Comparison of ENCODE assay signal across 20 cellular contexts in genomic region chr7:101420436-101420835, GRCh38. TPM values are rescaled to one million over a fixed set of nuclear protein-coding genes. Genes with fewer than 3 reads are reported as not detected.
DNase-seq lines count a peak whose midpoint lies in the region; ATAC-seq and TF ChIP-seq lines count a peak whose summit lies in the region.
"Had no signal": no experiment of that assay in that cellular context is flagged by ENCODE, and none has a peak within 500 bp of the region (broad histone marks: within the 10 kb centered on the region; RNA-seq: fewer than 3 reads in every experiment).

No MANE protein-coding gene starts in this region.

- H3K9me2 ChIP-seq in PC-3 (replicated peaks; ENCODE audit: low read length), result no peaks in the 10 kb centered on the region

- no peaks in the 10 kb centered on the region for H3K4me1 ChIP-seq in breast epithelium
- H3K4me1 ChIP-seq in PC-3 (ENCODE audit: insufficient read depth, low read length), result no peaks in the 10 kb centered on the region
- H3K4me1 ChIP-seq in testis, result no peaks in the 10 kb centered on the region
- H3K4me1 ChIP-seq: gastrocnemius medialis, upper lobe of left lung had no signal

- H3K36me3 Mint-ChIP-seq in MCF 10A (ENCODE audit: insufficient read depth, unreplicated experiment), result peaks cover 6% of the 10 kb centered on the region
- H3K36me3 Mint-ChIP-seq: activated naive CD8-positive, alpha-beta T cell treated with anti-CD3 and anti-CD28 coated beads, Interleukin-2, amount 10 ng/mL, durations not matched to agents 7 days and 5 days had no signal

- H3K4me1 Mint-ChIP-seq in MCF 10A (ENCODE audit: insufficient read depth, unreplicated experiment), result no peaks in the 10 kb centered on the region

- no peaks in the 10 kb centered on the region for H3F3A ChIP-seq in PC-3 (ENCODE audit: low read length, unreplicated experiment)

- H3K27ac Mint-ChIP-seq in MCF 10A (ENCODE audit: low read depth, unreplicated experiment), result no peak overlapping the region
- H3K27ac Mint-ChIP-seq: activated naive CD8-positive, alpha-beta T cell treated with anti-CD3 and anti-CD28 coated beads, Interleukin-2, amount 10 ng/mL, durations not matched to agents 7 days and 5 days; activated T-helper 1 cell treated with anti-CD3 and anti-CD28 coated beads, Interleukin-12 subunit alpha, Interleukin-12 subunit beta, Interleukin-2, Interleukin-4 antibody, amounts not matched to agents 30 ng/mL and 10 ng/mL and 1 ng/mL, durations not matched to agents 14 hours and 24 hours and 36 hours; CD4-positive, alpha-beta T cell had no signal

- no peak overlapping the region for H3K4me2 ChIP-seq in PC-3 (ENCODE audit: low read length)

- TF ChIP-seq CTCF in MCF 10A (IDR thresholded peaks at IDR 0.05; ENCODE audit: unreplicated experiment) (no peak), breast epithelium (IDR thresholded peaks at IDR 0.05) (no peak), PC-3 (conservative IDR thresholded peaks at IDR 0.05; ENCODE audit: low read depth, low read length) (no peak), testis (IDR thresholded peaks at IDR 0.05) (no peak)

- H3K27me3 ChIP-seq in breast epithelium (no peaks in the 10 kb centered on the region), PC-3 (ENCODE audit: low read length) (0 out of 2 replicates have a peak, but pooled peaks cover 3% of the 10 kb centered on the region), testis (no peaks in the 10 kb centered on the region)
- H3K27me3 ChIP-seq: neutrophil, upper lobe of left lung had no signal

- POLR2A ChIA-PET in MCF 10A (lab: Yijun Ruan, JAX), result interaction anchor here (0.7 kb wide), 1 partner anchor 726 kb away, joined by 3 read pairs; no protein-coding TSS in a partner anchor
- POLR2A ChIA-PET in PC-3 (lab: Charles Lee; ENCODE audit: unreplicated experiment), result no interaction called here

- H3K27ac ChIP-seq in breast epithelium (no peak overlapping the region), PC-3 (ENCODE audit: low read length) (no peak overlapping the region), testis (no peak overlapping the region)
- H3K27ac ChIP-seq: epithelial cell of prostate, gastrocnemius medialis, neutrophil, upper lobe of left lung had no signal

- H3K79me2 ChIP-seq in PC-3 (ENCODE audit: low read length), result no peaks in the 10 kb centered on the region

- H2AFZ ChIP-seq in PC-3 (ENCODE audit: low read length), result no peak overlapping the region

- H3K4me3 Mint-ChIP-seq in MCF 10A (ENCODE audit: unreplicated experiment), result no peak overlapping the region
- H3K4me3 Mint-ChIP-seq: activated naive CD8-positive, alpha-beta T cell treated with anti-CD3 and anti-CD28 coated beads, Interleukin-2, amount 10 ng/mL, durations not matched to agents 7 days and 5 days; activated T-helper 1 cell treated with anti-CD3 and anti-CD28 coated beads, Interleukin-12 subunit alpha, Interleukin-12 subunit beta, Interleukin-2, Interleukin-4 antibody, amounts not matched to agents 30 ng/mL and 10 ng/mL and 1 ng/mL, durations not matched to agents 14 hours and 24 hours and 36 hours; CD4-positive, alpha-beta T cell had no signal

- no peak overlapping the region for H3K9ac ChIP-seq in PC-3 (ENCODE audit: low read length)

- intact Hi-C loops in MCF 10A (cut with micrococcal nuclease) (no loop called here), breast epithelium (cut with DNase I; ENCODE audit: low total_unique reads) (no loop called here), PC-3 (cut with micrococcal nuclease) (no loop called here), testis (cut with DNase I; ENCODE audit: low total_unique reads) (no loop called here)

- CTCF ChIA-PET in MCF 10A (lab: Yijun Ruan, JAX) (no interaction called here), PC-3 (lab: Charles Lee) (no interaction called here)

- WGBS in testis, 2 donors, result 42 to 70% methylated on average over 5 of the region's 5 CpGs

- no peaks in the 10 kb centered on the region for H4K20me1 ChIP-seq in PC-3 (ENCODE audit: low read length)

- H3K9me3 ChIP-seq in breast epithelium (no peaks in the 10 kb centered on the region), PC-3 (ENCODE audit: low read length) (no peaks in the 10 kb centered on the region), testis (no peaks in the 10 kb centered on the region)
- H3K9me3 ChIP-seq: gastrocnemius medialis, neutrophil, upper lobe of left lung had no signal

- no TSS peak for BruUV-seq in MCF 10A (replicated peaks; lab: Mats Ljungman, UMichigan)
- no TSS peak for BruUV-seq in PC-3 (replicated peaks; lab: Mats Ljungman, UMichigan)

- no peak overlapping the region for H3K4me3 ChIP-seq in breast epithelium
- H3K4me3 ChIP-seq in PC-3 (ENCODE audit: low read length), result no peak overlapping the region
- no peak overlapping the region for H3K4me3 ChIP-seq in testis
- H3K4me3 ChIP-seq: gastrocnemius medialis, upper lobe of left lung had no signal

- ATAC-seq in PC-3 (no peak; the same call in 1 of the 2 replicates), esophagus mucosa (peak; percentile 8), GM18870 (IDR thresholded peaks at IDR 0.05; ENCODE audit: unreplicated experiment) (no peak), HG03442 (IDR thresholded peaks at IDR 0.05; ENCODE audit: unreplicated experiment) (no peak)
- ATAC-seq: gastrocnemius medialis had no signal

- peaks cover 38% of the 10 kb centered on the region for H3K27me3 Mint-ChIP-seq in MCF 10A (ENCODE audit: insufficient read depth, unreplicated experiment)

- no peaks in the 10 kb centered on the region for H3K9me3 Mint-ChIP-seq in MCF 10A (ENCODE audit: unreplicated experiment)
- H3K9me3 Mint-ChIP-seq: activated naive CD8-positive, alpha-beta T cell treated with anti-CD3 and anti-CD28 coated beads, Interleukin-2, amount 10 ng/mL, durations not matched to agents 7 days and 5 days; activated T-helper 1 cell treated with anti-CD3 and anti-CD28 coated beads, Interleukin-12 subunit alpha, Interleukin-12 subunit beta, Interleukin-2, Interleukin-4 antibody, amounts not matched to agents 30 ng/mL and 10 ng/mL and 1 ng/mL, durations not matched to agents 14 hours and 24 hours and 36 hours; CD4-positive, alpha-beta T cell had no signal

- TF ChIP-seq POLR2A in breast epithelium (IDR thresholded peaks at IDR 0.05) (no peak), testis (IDR thresholded peaks at IDR 0.05) (no peak)

- DNase-seq in MCF 10A (ENCODE audit: unreplicated experiment) (peak; percentile 9), breast epithelium (ENCODE audit: low spot score in 2 of 2) (no peak), PC-3 (peak; percentile 15), testis (peak; percentile 57), NCI-H510A (lab: John Stamatoyannopoulos, UW) (no peak)
- DNase-seq: activated naive CD8-positive, alpha-beta T cell treated with anti-CD3 and anti-CD28 coated beads, Interleukin-2, amount 10 ng/mL, durations not matched to agents 7 days and 5 days; CD4-positive, alpha-beta T cell; gastrocnemius medialis; HCEC 1CT; Kasumi-1; NCI-H1417; NCI-H2171 treated with DMSO at 0.1 percent for 48 hours; NCI-H748 treated with DMSO at 0.1 percent for 48 hours had no signal

- H3K36me3 ChIP-seq in breast epithelium (no peaks in the 10 kb centered on the region), PC-3 (ENCODE audit: low read depth, low read length) (no peaks in the 10 kb centered on the region), testis (ENCODE audit: low read depth, missing control alignments) (no peaks in the 10 kb centered on the region)
- H3K36me3 ChIP-seq: gastrocnemius medialis, neutrophil, upper lobe of left lung had no signal

RNA-seq across cellular contexts. Expression of gene COL26A1, which starts 57.8 kb away (rescaled TPM):
- not detected in 2 replicates for total RNA-seq in MCF 10A (2022)
- not detected for total RNA-seq in breast epithelium
- not detected in 2 replicates for total RNA-seq in PC-3 (2014; rRNA removed)
- not detected for total RNA-seq in esophagus mucosa
- total RNA-seq in testis, result 1 to 10 TPM in 1 of 2 donors, under 1 TPM in 1; 0.94 to 1.1 TPM
- 3.1 TPM for polyA plus RNA-seq in testis (ENCODE audit: insufficient read depth, low read depth, low replicate concordance)
- total RNA-seq: activated naive CD8-positive, alpha-beta T cell treated with anti-CD3 and anti-CD28 coated beads, Interleukin-2, amount 10 ng/mL, durations not matched to agents 7 days and 5 days; activated T-helper 1 cell treated with anti-CD3 and anti-CD28 coated beads, Interleukin-12 subunit alpha, Interleukin-12 subunit beta, Interleukin-2, Interleukin-4 antibody, amounts not matched to agents 30 ng/mL and 10 ng/mL and 1 ng/mL, durations not matched to agents 14 hours and 24 hours and 36 hours; CD4-positive, alpha-beta T cell; gastrocnemius medialis had no signal

Comparison
In these comparisons a context has a peak if more than half of its experiments do, and no peak if none do; other contexts are left out.
1. DNase-seq: peak in MCF 10A (single experiment), PC-3 (single experiment) and testis (single experiment); none in breast epithelium (0 of 2) and NCI-H510A (single experiment).